In genomic region chr12:12542964-12543363, GRCh38 we compare ENCODE assay signal across 17 cellular contexts. TPM values are rescaled to one million over a fixed set of nuclear protein-coding genes. Genes with fewer than 3 reads are reported as not detected.
DNase-seq lines count a peak whose midpoint lies in the region; ATAC-seq, FAIRE-seq and TF ChIP-seq lines count a peak whose summit lies in the region.
"Had no signal": no experiment of that assay in that cellular context is flagged by ENCODE, and none has a peak within 500 bp of the region (broad histone marks: within the 10 kb centered on the region; RNA-seq: fewer than 3 reads in every experiment).

No MANE protein-coding gene starts in this region.

- no peaks in the 10 kb centered on the region for H3K27me3 ChIP-seq in HepG2 (ENCODE audit: control insufficient read depth in 1 of 2, insufficient read depth in 2 of 2, low read length in 2 of 2)
- H3K27me3 ChIP-seq in right lobe of liver, result no peaks in the 10 kb centered on the region
- no peaks in the 10 kb centered on the region for H3K27me3 ChIP-seq in K562 (ENCODE audit: control insufficient read depth in 2 of 2, insufficient read depth in 2 of 2, low read length in 2 of 2)
- H3K27me3 ChIP-seq: SJCRH30 had no signal

- H2AFZ ChIP-seq in HepG2 (ENCODE audit: low read length) (no peak overlapping the region), K562 (ENCODE audit: low read depth, low read length) (no peak overlapping the region)

- CTCF ChIA-PET in HepG2 (lab: Yijun Ruan, JAX; ENCODE audit: low intra/inter-chr PET ratio, low total read pairs) (no interaction called here), K562 (lab: Yijun Ruan, JAX; ENCODE audit: low intra/inter-chr PET ratio) (no interaction called here)

- H3K4me1 ChIP-seq in HepG2 (ENCODE audit: insufficient read depth, low read length) (peaks cover 55% of the 10 kb centered on the region), right lobe of liver (peaks cover 0 to 29% (median 0%) of the 10 kb centered on the region in 4 donors), K562 (replicated peaks in 1 of 2; ENCODE audit: control insufficient read depth in 2 of 2, insufficient read depth in 2 of 2, low read length in 2 of 2) (no peaks in the 10 kb centered on the region)

- no peaks in the 10 kb centered on the region for H3K27me3 Mint-ChIP-seq in stimulated activated memory B cell treated with anti-CD40 and anti-IgM and Interleukin-4, amounts not matched to agents 10 μg/mL and 1 μg/mL and 100 μg/mL, for 72 hours

- H3K4me3 Mint-ChIP-seq in stimulated activated memory B cell treated with anti-CD40 and anti-IgM and Interleukin-4, amounts not matched to agents 10 μg/mL and 1 μg/mL and 100 μg/mL, for 72 hours, result no peak overlapping the region
- H3K4me3 Mint-ChIP-seq: CD8-positive, alpha-beta T cell had no signal

- POLR2A ChIA-PET in HepG2 (lab: Yijun Ruan, JAX), result no interaction called here
- POLR2A ChIA-PET in K562 (lab: Yijun Ruan, JAX), result no interaction called here

- BruUV-seq in HepG2 (replicated peaks; lab: Mats Ljungman, UMichigan), result no TSS peak
- no TSS peak for BruUV-seq in K562 (replicated peaks; lab: Mats Ljungman, UMichigan)

- no peak for FAIRE-seq in HepG2 (lab: Jason Lieb, UNC)
- FAIRE-seq in K562 (lab: Jason Lieb, UNC), result no peak
- FAIRE-seq: D721Med had no signal

- H3K27ac Mint-ChIP-seq in stimulated activated memory B cell treated with anti-CD40 and anti-IgM and Interleukin-4, amounts not matched to agents 10 μg/mL and 1 μg/mL and 100 μg/mL, for 72 hours, result no peak overlapping the region
- H3K27ac Mint-ChIP-seq: CD8-positive, alpha-beta T cell had no signal

- H3K79me2 ChIP-seq in HepG2 (ENCODE audit: insufficient read depth, low read length) (peaks cover 83% of the 10 kb centered on the region), K562 (ENCODE audit: control insufficient read depth, insufficient read depth, low read length) (no peaks in the 10 kb centered on the region; the same call in 2 of the 3 replicates)

- H3K9me3 ChIP-seq in HepG2 (ENCODE audit: low read length) (no peaks in the 10 kb centered on the region), right lobe of liver (no peaks in the 10 kb centered on the region), K562 (replicated peaks; ENCODE audit: control insufficient read depth, insufficient read depth, low read depth, low read length) (no peaks in the 10 kb centered on the region)
- H3K9me3 ChIP-seq: SJCRH30 had no signal

- intact Hi-C loops in HepG2 (cut with micrococcal nuclease; ENCODE audit: unreplicated experiment) (no loop called here), right lobe of liver (cut with DNase I) (no loop called here), K562 (cut with micrococcal nuclease) (no loop called here)

- no peaks in the 10 kb centered on the region for H3K9me1 ChIP-seq in K562 (ENCODE audit: control insufficient read depth, insufficient read depth, low read length)

- TF ChIP-seq CTCF in HepG2 (CRISPR knock-in tag; IDR thresholded peaks at IDR 0.05) (no peak), right lobe of liver (IDR thresholded peaks at IDR 0.05) (no peak), K562 (IDR thresholded peaks at IDR 0.05 in 2 of 3, conservative IDR thresholded peaks at IDR 0.05 in 1 of 3; ENCODE audit: insufficient read depth in 2 of 3, low read depth in 1 of 3, low read length in 3 of 3) (no peak)

- H3K36me3 Mint-ChIP-seq in stimulated activated memory B cell treated with anti-CD40 and anti-IgM and Interleukin-4, amounts not matched to agents 10 μg/mL and 1 μg/mL and 100 μg/mL, for 72 hours, result no peaks in the 10 kb centered on the region
- H3K36me3 Mint-ChIP-seq: CD8-positive, alpha-beta T cell had no signal

- H3K9ac ChIP-seq in HepG2 (ENCODE audit: insufficient read depth, low read depth, low read length) (no peak overlapping the region), K562 (ENCODE audit: insufficient read depth in 1 of 2, low read depth in 2 of 2, low read length in 2 of 2) (no peak overlapping the region)

- H3K9me3 Mint-ChIP-seq in stimulated activated memory B cell treated with anti-CD40 and anti-IgM and Interleukin-4, amounts not matched to agents 10 μg/mL and 1 μg/mL and 100 μg/mL, for 72 hours, result no peaks in the 10 kb centered on the region
- H3K9me3 Mint-ChIP-seq: CD8-positive, alpha-beta T cell had no signal

- H3K27ac ChIP-seq in HepG2 (ENCODE audit: extremely low read length, insufficient read depth, low read length), result peak overlapping the region; percentile 26
- H3K27ac ChIP-seq in right lobe of liver, result no peak overlapping the region
- H3K27ac ChIP-seq in K562 (ENCODE audit: extremely low read depth, low read depth, low read length), result no peak overlapping the region
- H3K27ac ChIP-seq: RWPE1, SJCRH30 had no signal

- no peak for DNase-seq in HepG2 (ENCODE audit: low spot score)
- DNase-seq in right lobe of liver, result no peak
- no peak for DNase-seq in K562 (ENCODE audit: extremely low read depth in 1 of 4, low spot score in 3 of 4)
- DNase-seq in myocyte (ENCODE audit: low read depth), result peak; percentile 24
- DNase-seq in stimulated activated naive CD4-positive, alpha-beta T cell treated with Interleukin-2 at 50 U/mL for 16 hours (lab: John Stamatoyannopoulos, UW), result no peak
- no peak for DNase-seq in DMS53 (lab: John Stamatoyannopoulos, UW)
- no peak for DNase-seq in foreskin melanocyte
- DNase-seq: CD8-positive, alpha-beta T cell; DND-41; NCI-H1417 treated with DMSO at 0.1 percent for 48 hours; NCI-H2029; NCI-H226; NCI-H526; SJCRH30 had no signal

- H3K4me2 ChIP-seq in HepG2 (ENCODE audit: low read depth, low read length) (no peak overlapping the region), K562 (ENCODE audit: insufficient read depth, low read length) (no peak overlapping the region)

- H3K4me1 Mint-ChIP-seq in stimulated activated memory B cell treated with anti-CD40 and anti-IgM and Interleukin-4, amounts not matched to agents 10 μg/mL and 1 μg/mL and 100 μg/mL, for 72 hours, result peaks cover 4% of the 10 kb centered on the region

- TF ChIP-seq RAD21 in HepG2 (CRISPR knock-in tag; IDR thresholded peaks at IDR 0.05) (no peak), K562 (CRISPR knock-in tag; conservative IDR thresholded peaks at IDR 0.05 in 1 of 2, IDR thresholded peaks at IDR 0.05 in 1 of 2) (no peak)

- TF ChIP-seq EP300 in HepG2 (IDR thresholded peaks at IDR 0.05; ENCODE audit: low read depth in 2 of 2, low read length in 2 of 2) (no peak), HepG2 (CRISPR knock-in tag; IDR thresholded peaks at IDR 0.05; ENCODE audit: borderline replicate concordance) (no peak), K562 (IDR thresholded peaks at IDR 0.05; ENCODE audit: low read length) (no peak)

- ATAC-seq in HepG2 (no peak), right lobe of liver (no peak), K562 (no peak)
- ATAC-seq in stimulated activated memory B cell treated with anti-CD40 and anti-IgM and Interleukin-4, amounts not matched to agents 10 μg/mL and 1 μg/mL and 100 μg/mL, for 72 hours, result no peak
- ATAC-seq: CD8-positive, alpha-beta T cell had no signal

- TF ChIP-seq POLR2A in HepG2 (IDR thresholded peaks at IDR 0.05; ENCODE audit: insufficient read depth in 1 of 2, low read depth in 2 of 2, low read length in 2 of 2), result no peak
- TF ChIP-seq POLR2A in right lobe of liver (IDR thresholded peaks at IDR 0.05), result no peak
- no peak for TF ChIP-seq POLR2A in K562 (conservative IDR thresholded peaks at IDR 0.05)

- H3K4me3 ChIP-seq in HepG2 (replicated peaks in 1 of 3; ENCODE audit: insufficient read depth in 1 of 3, low read depth in 2 of 3, low read length in 3 of 3) (no peak overlapping the region), right lobe of liver (no peak overlapping the region), K562 (no peak overlapping the region)
- H3K4me3 ChIP-seq: SJCRH30 had no signal

- H4K20me1 ChIP-seq in HepG2 (ENCODE audit: insufficient read depth, low read length) (no peaks in the 10 kb centered on the region; the same call in 1 of the 2 replicates), K562 (replicated peaks; ENCODE audit: control insufficient read depth, insufficient read depth, low read length) (no peaks in the 10 kb centered on the region)

- in situ Hi-C loops in HepG2 (cut with HindIII; ENCODE audit: extremely low pct_ligation_motif_present, low pct_unique_long_range_greater_than_20kb) (no loop called here), K562 (cut with MboI) (no loop called here)

- 96% methylated on average over 4 of the region's 4 CpGs for WGBS in HepG2 (ENCODE audit: low lambda C conversion rate)
- 75% methylated on average over 3 of the region's 4 CpGs for WGBS in right lobe of liver (ENCODE audit: insufficient coverage, low coverage, low lambda C conversion rate, missing lambda C conversion rate)
- WGBS in K562 (ENCODE audit: insufficient coverage, low coverage, missing lambda C conversion rate), result 52% methylated on average over 4 of the region's 4 CpGs

- H3K36me3 ChIP-seq in HepG2 (replicated peaks in 1 of 2; ENCODE audit: control insufficient read depth in 1 of 2, insufficient read depth in 2 of 2, low read length in 2 of 2) (peaks cover 0 to 10% of the 10 kb centered on the region in 2 experiments; a peak in 4 of 5 replicates), right lobe of liver (peaks cover 0 to 2% (median 0%) of the 10 kb centered on the region in 4 donors), K562 (ENCODE audit: control insufficient read depth, insufficient read depth, low read length) (no peaks in the 10 kb centered on the region)
- H3K36me3 ChIP-seq: SJCRH30 had no signal

RNA-seq across cellular contexts. Expression of gene DUSP16, which starts 19.7 kb away (rescaled TPM):
- total RNA-seq in HepG2 (2016; rRNA removed; fragmentation: Illumina TruSeq; extraction: Trizol), result 46.6 and 69.1 TPM in 2 replicates
- total RNA-seq in HepG2 (2016; cell fraction: cytosol; rRNA removed; fragmentation: Illumina TruSeq; extraction: Trizol; ENCODE audit: low read depth), result 75.4 and 77.4 TPM in 2 replicates
- total RNA-seq in HepG2 (2016; cell fraction: insoluble cytoplasmic fraction; rRNA removed; fragmentation: Illumina TruSeq; extraction: Trizol), result 45.6 and 69.2 TPM in 2 replicates
- total RNA-seq in HepG2 (2016; cell fraction: membrane; rRNA removed; fragmentation: Illumina TruSeq; extraction: Trizol), result 44.8 and 48.7 TPM in 2 replicates
- 37.1 and 40.3 TPM in 2 replicates for total RNA-seq in HepG2 (2016; cell fraction: nucleus; rRNA removed; fragmentation: Illumina TruSeq; extraction: Trizol)
- 33.8 and 45.7 TPM in 2 replicates for polyA plus RNA-seq in HepG2 (2011; rRNA removed)
- 38.7 and 54.1 TPM in 2 replicates for polyA plus RNA-seq in HepG2 (2011; cell fraction: cytosol; rRNA removed)
- polyA plus RNA-seq in HepG2 (2011; cell fraction: nucleus; rRNA removed), result 18.4 and 20.7 TPM in 2 replicates
- polyA plus RNA-seq in HepG2 (2012), result 38.8 and 40.2 TPM in 2 replicates
- 2.3 and 2.6 TPM in 2 replicates for polyA plus RNA-seq in HepG2 (2016; cell fraction: cytosol; fragmentation: Illumina TruSeq; extraction: Trizol; ENCODE audit: low read depth)
- 45.8 and 48.8 TPM in 2 replicates for polyA plus RNA-seq in HepG2 (2016; cell fraction: insoluble cytoplasmic fraction; fragmentation: Illumina TruSeq; extraction: Trizol; ENCODE audit: low read depth)
- polyA plus RNA-seq in HepG2 (2016; cell fraction: membrane; fragmentation: Illumina TruSeq; extraction: Trizol; ENCODE audit: low read depth), result 11.5 and 13.5 TPM in 2 replicates
- 29.0 and 30.6 TPM in 2 replicates for polyA plus RNA-seq in HepG2 (2016; cell fraction: nucleus; fragmentation: Illumina TruSeq; extraction: Trizol; ENCODE audit: insufficient read depth, low read depth)
- polyA minus RNA-seq in HepG2 (2011; rRNA and poly(A)+ RNA removed; ENCODE audit: low replicate concordance), result 16.0 and 66.0 TPM in 2 replicates
- 50.3 and 55.0 TPM in 2 replicates for polyA minus RNA-seq in HepG2 (2011; cell fraction: cytosol; rRNA and poly(A)+ RNA removed)
- 53.4 and 59.3 TPM in 2 replicates for polyA minus RNA-seq in HepG2 (2011; cell fraction: nucleus; rRNA and poly(A)+ RNA removed)
- total RNA-seq in right lobe of liver, result 10 to 100 TPM; 41.9 to 74.2 (median 48.4) TPM
- total RNA-seq in K562 (2011; cell fraction: chromatin; rRNA removed; ENCODE audit: low replicate concordance), result 11.4 and 26.0 TPM in 2 replicates
- 5.7 and 5.8 TPM in 2 replicates for total RNA-seq in K562 (2011; cell fraction: nucleolus; rRNA removed)
- total RNA-seq in K562 (2011; cell fraction: nucleoplasm; rRNA removed), result 7.7 and 9.8 TPM in 2 replicates
- total RNA-seq in K562 (2014; rRNA removed), result 4.7 and 5.6 TPM in 2 replicates
- total RNA-seq in K562 (2014; rRNA removed; fragmentation: Illumina TruSeq; extraction: Trizol), result 5.7 and 7.1 TPM in 2 replicates
- total RNA-seq in K562 (2015; rRNA removed; fragmentation: Illumina TruSeq; extraction: Trizol), result 6.2 and 6.4 TPM in 2 replicates
- 9.2 and 10.1 TPM in 2 replicates for total RNA-seq in K562 (2021)
- polyA plus RNA-seq in K562 (2011; rRNA removed), result 10.0 and 12.3 TPM in 2 replicates
- polyA plus RNA-seq in K562 (2011; cell fraction: cytosol; rRNA removed), result 6.5 and 7.6 TPM in 2 replicates
- polyA plus RNA-seq in K562 (2011; cell fraction: nucleus; rRNA removed), result 4.4 and 7.8 TPM in 2 replicates
- 4.5 and 5.1 TPM in 2 replicates for polyA plus RNA-seq in K562 (2012)
- 7.0 and 8.0 TPM in 2 replicates for polyA plus RNA-seq in K562 (2014; fragmentation: Illumina TruSeq; extraction: Trizol)
- polyA plus RNA-seq in K562 (2014; fragmentation: Nextera tagmentation; extraction: Ambion mirVana), result 1 to 10 TPM in 1 of 2 experiments, under 1 TPM in 1; 0.70 to 1.1 TPM
- 5.1 and 5.8 TPM in 2 replicates for polyA plus RNA-seq in K562 (2014; rRNA removed)
- polyA minus RNA-seq in K562 (2011; rRNA and poly(A)+ RNA removed), result 18.1 and 24.1 TPM in 2 replicates
- 9.5 and 10.6 TPM in 2 replicates for polyA minus RNA-seq in K562 (2011; cell fraction: cytosol; rRNA and poly(A)+ RNA removed)
- polyA minus RNA-seq in K562 (2011; cell fraction: nucleus; rRNA and poly(A)+ RNA removed), result 3.1 and 7.0 TPM in 2 replicates
- total RNA-seq in myocyte, result 5.7 and 7.2 TPM in 2 replicates
- 4.0 TPM for polyA plus RNA-seq in myocyte (2012)

Comparison
In these comparisons a context has a peak if more than half of its experiments do, and no peak if none do; other contexts are left out.
1. Of the 241 proteins assayed by ChIP-seq in both HepG2 and K562: peak only in HepG2: none; only in K562: none; in both: RFX1; in neither: 240.